26 cellular contexts compared by ENCODE assay signal in the genomic region with DNA sequence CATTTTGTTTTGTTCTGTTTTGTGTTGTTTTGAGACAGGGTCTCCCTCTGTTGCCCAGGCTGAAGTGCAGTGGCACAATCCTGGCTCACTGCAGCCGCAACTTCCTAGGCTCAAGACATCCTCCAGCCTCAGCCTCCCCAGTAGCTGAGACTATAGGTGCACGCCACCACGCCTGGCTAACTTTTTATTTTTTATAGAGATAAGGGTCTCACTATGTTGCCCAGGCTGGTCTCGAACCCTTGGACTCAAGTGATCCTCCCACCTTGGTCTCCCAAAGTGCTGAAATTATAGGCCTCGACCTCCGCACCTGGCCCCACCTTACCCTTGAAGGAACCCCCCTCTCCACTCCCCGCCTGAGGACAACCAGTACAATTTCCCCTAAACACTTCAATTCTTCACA.
"Had no signal": no experiment of that assay in that cellular context is flagged by ENCODE, and none has a peak within 500 bp of the region (broad histone marks: within the 10 kb centered on the region; RNA-seq: fewer than 3 reads in every experiment).

No MANE protein-coding gene starts in this region.

- H3K27me3 ChIP-seq: gastrocnemius medialis, spleen, uterus had no signal

- H3K27ac ChIP-seq: epithelial cell of prostate, gastrocnemius medialis, parathyroid adenoma, spleen had no signal

- H3K9ac ChIP-seq: parathyroid adenoma had no signal

- H3K4me3 Mint-ChIP-seq: activated CD4-positive, alpha-beta memory T cell treated with anti-CD3 and anti-CD28 coated beads, Interleukin-2, amount 10 ng/mL, durations not matched to agents 7 days and 5 days; activated CD4-positive, alpha-beta T cell treated with anti-CD3 and anti-CD28 coated beads, Interleukin-2, amount 10 ng/mL, durations not matched to agents 24 days and 14 days; activated naive CD4-positive, alpha-beta T cell treated with anti-CD3 and anti-CD28 coated beads, Interleukin-2, amount 50 U/mL, for 24 hours; activated naive CD8-positive, alpha-beta T cell treated with anti-CD3 and anti-CD28 coated beads, Interleukin-2, amount 50 U/mL, for 24 hours; central memory CD8-positive, alpha-beta T cell; nephron progenitor cell had no signal

- ATAC-seq: activated naive CD8-positive, alpha-beta T cell treated with anti-CD3 and anti-CD28 coated beads, Interleukin-2, amount 50 U/mL, for 24 hours; gastrocnemius medialis; left cardiac atrium; left ventricle myocardium superior; mucosa of descending colon had no signal

- H3K27ac Mint-ChIP-seq: activated CD4-positive, alpha-beta memory T cell treated with anti-CD3 and anti-CD28 coated beads, Interleukin-2, amount 10 ng/mL, durations not matched to agents 7 days and 5 days; activated CD4-positive, alpha-beta T cell treated with anti-CD3 and anti-CD28 coated beads, Interleukin-2, amount 10 ng/mL, durations not matched to agents 24 days and 14 days; activated naive CD4-positive, alpha-beta T cell treated with anti-CD3 and anti-CD28 coated beads, Interleukin-2, amount 50 U/mL, for 24 hours; activated naive CD8-positive, alpha-beta T cell treated with anti-CD3 and anti-CD28 coated beads, Interleukin-2, amount 50 U/mL, for 24 hours; activated T-helper 2 cell treated with anti-CD3 and anti-CD28 coated beads, Interferon-gamma antibody, Interleukin-2, Interleukin-4, amounts not matched to agents 10 μg/mL and 5 μg/mL and 100 μg/mL, durations not matched to agents 14 hours and 24 hours and 36 hours; nephron progenitor cell had no signal

- DNase-seq: activated CD4-positive, alpha-beta memory T cell treated with anti-CD3 and anti-CD28 coated beads, Interleukin-2, amount 10 ng/mL, durations not matched to agents 7 days and 5 days; activated CD4-positive, alpha-beta T cell treated with anti-CD3 and anti-CD28 coated beads, Interleukin-2, amount 10 ng/mL, durations not matched to agents 24 days and 14 days; activated CD4-positive, CD25-positive, alpha-beta regulatory T cell treated with anti-CD3 and anti-CD28 coated beads, Interleukin-2, amount 50 U/mL, for 72 hours; activated naive CD8-positive, alpha-beta T cell treated with anti-CD3 and anti-CD28 coated beads, Interleukin-2, amount 50 U/mL, for 24 hours; activated T-cell treated with anti-CD3 and anti-CD28 coated beads, Interleukin-2, amount 50 U/mL, for 48 hours; amygdala; dermis blood vessel endothelial cell; effector CD4-positive, alpha-beta T cell; gastrocnemius medialis; hippocampal formation; left cardiac atrium; left ventricle myocardium superior; mucosa of descending colon; nephron progenitor cell; occipital lobe; right cardiac atrium; spleen; stimulated activated naive CD4-positive, alpha-beta T cell treated with Interleukin-2 at 50 U/mL for 16 hours; T-helper 2 cell; trophoblast cell; uterus had no signal

- H3K4me1 Mint-ChIP-seq: activated CD4-positive, alpha-beta memory T cell treated with anti-CD3 and anti-CD28 coated beads, Interleukin-2, amount 10 ng/mL, durations not matched to agents 7 days and 5 days; activated naive CD4-positive, alpha-beta T cell treated with anti-CD3 and anti-CD28 coated beads, Interleukin-2, amount 50 U/mL, for 24 hours; activated naive CD8-positive, alpha-beta T cell treated with anti-CD3 and anti-CD28 coated beads, Interleukin-2, amount 50 U/mL, for 24 hours; central memory CD8-positive, alpha-beta T cell had no signal

- H3K4me3 ChIP-seq: gastrocnemius medialis, mucosa of descending colon, spleen, uterus had no signal

- H3K9me3 ChIP-seq: gastrocnemius medialis, mucosa of descending colon, spleen, uterus had no signal

- H3K79me2 ChIP-seq: parathyroid adenoma had no signal

- H3K4me1 ChIP-seq: parathyroid adenoma, spleen had no signal

- H2AFZ ChIP-seq: parathyroid adenoma had no signal

- H3K27me3 Mint-ChIP-seq: activated naive CD4-positive, alpha-beta T cell treated with anti-CD3 and anti-CD28 coated beads, Interleukin-2, amount 50 U/mL, for 24 hours had no signal

- H3K9me3 Mint-ChIP-seq: activated CD4-positive, alpha-beta memory T cell treated with anti-CD3 and anti-CD28 coated beads, Interleukin-2, amount 10 ng/mL, durations not matched to agents 7 days and 5 days; activated CD4-positive, alpha-beta T cell treated with anti-CD3 and anti-CD28 coated beads, Interleukin-2, amount 10 ng/mL, durations not matched to agents 24 days and 14 days; activated naive CD4-positive, alpha-beta T cell treated with anti-CD3 and anti-CD28 coated beads, Interleukin-2, amount 50 U/mL, for 24 hours; activated naive CD8-positive, alpha-beta T cell treated with anti-CD3 and anti-CD28 coated beads, Interleukin-2, amount 50 U/mL, for 24 hours; activated T-helper 2 cell treated with anti-CD3 and anti-CD28 coated beads, Interferon-gamma antibody, Interleukin-2, Interleukin-4, amounts not matched to agents 10 μg/mL and 5 μg/mL and 100 μg/mL, durations not matched to agents 14 hours and 24 hours and 36 hours; central memory CD8-positive, alpha-beta T cell had no signal

- H3K36me3 Mint-ChIP-seq: activated naive CD4-positive, alpha-beta T cell treated with anti-CD3 and anti-CD28 coated beads, Interleukin-2, amount 50 U/mL, for 24 hours had no signal

- H3K36me3 ChIP-seq: gastrocnemius medialis, spleen, uterus had no signal
